ENCODE assay signal across 14 cellular contexts in the genomic region with DNA sequence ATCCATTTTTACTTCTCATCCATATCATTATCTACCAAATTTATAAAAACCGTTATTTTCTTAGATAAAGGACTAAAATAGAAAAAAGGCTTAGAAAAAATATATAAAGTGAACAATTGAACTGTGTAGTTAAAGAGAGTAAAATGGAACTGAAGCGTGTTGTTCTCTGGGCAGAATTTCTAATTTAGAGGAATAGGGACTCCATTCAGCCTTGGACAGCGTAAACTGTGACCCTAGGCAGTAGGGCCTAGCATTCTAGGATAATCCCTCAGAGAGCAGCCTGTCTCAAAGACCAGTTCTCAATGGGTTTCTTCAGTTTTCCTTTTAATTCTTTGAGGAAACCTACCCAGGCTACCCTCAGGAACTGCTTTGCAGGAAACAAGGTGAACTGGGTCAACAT.
"Had no signal": no experiment of that assay in that cellular context is flagged by ENCODE, and none has a peak within 500 bp of the region (broad histone marks: within the 10 kb centered on the region; RNA-seq: fewer than 3 reads in every experiment).

No MANE protein-coding gene starts in this region.

- DNase-seq: activated CD4-positive, alpha-beta T cell treated with anti-CD3 and anti-CD28 coated beads, Interleukin-2, amount 50 U/mL, for 1 hour; activated naive CD4-positive, alpha-beta T cell treated with anti-CD3 and anti-CD28 coated beads, Interleukin-2, amount 10 ng/mL, durations not matched to agents 7 days and 5 days; brain microvascular endothelial cell; cerebellar nuclear complex; foreskin melanocyte; kidney; nephron progenitor cell; retina; SHP77 treated with DMSO at 0.1 percent for 48 hours; small intestine; T-helper 2 cell; trophoblast cell had no signal

- H3K4me3 ChIP-seq: lung had no signal

- H3K36me3 ChIP-seq: brain microvascular endothelial cell had no signal

- H3K36me3 Mint-ChIP-seq: activated naive CD4-positive, alpha-beta T cell treated with anti-CD3 and anti-CD28 coated beads, Interleukin-2, amount 10 ng/mL, durations not matched to agents 7 days and 5 days had no signal

- H3K4me1 Mint-ChIP-seq: activated naive CD4-positive, alpha-beta T cell treated with anti-CD3 and anti-CD28 coated beads, Interleukin-2, amount 10 ng/mL, durations not matched to agents 7 days and 5 days had no signal

- H3K27ac ChIP-seq: brain microvascular endothelial cell had no signal

- H3K27me3 ChIP-seq: brain microvascular endothelial cell had no signal

- H3K4me3 Mint-ChIP-seq: activated naive CD4-positive, alpha-beta T cell treated with anti-CD3 and anti-CD28 coated beads, Interleukin-2, amount 10 ng/mL, durations not matched to agents 7 days and 5 days; nephron progenitor cell had no signal

- H3K9me3 Mint-ChIP-seq: activated naive CD4-positive, alpha-beta T cell treated with anti-CD3 and anti-CD28 coated beads, Interleukin-2, amount 10 ng/mL, durations not matched to agents 7 days and 5 days; activated T-helper 2 cell treated with anti-CD3 and anti-CD28 coated beads, Interferon-gamma antibody, Interleukin-2, Interleukin-4, amounts not matched to agents 10 μg/mL and 5 μg/mL and 100 μg/mL, durations not matched to agents 14 hours and 24 hours and 36 hours; nephron progenitor cell had no signal

- H3K27me3 Mint-ChIP-seq: activated naive CD4-positive, alpha-beta T cell treated with anti-CD3 and anti-CD28 coated beads, Interleukin-2, amount 10 ng/mL, durations not matched to agents 7 days and 5 days had no signal

- H3K27ac Mint-ChIP-seq: activated naive CD4-positive, alpha-beta T cell treated with anti-CD3 and anti-CD28 coated beads, Interleukin-2, amount 10 ng/mL, durations not matched to agents 7 days and 5 days; activated T-helper 2 cell treated with anti-CD3 and anti-CD28 coated beads, Interferon-gamma antibody, Interleukin-2, Interleukin-4, amounts not matched to agents 10 μg/mL and 5 μg/mL and 100 μg/mL, durations not matched to agents 14 hours and 24 hours and 36 hours; nephron progenitor cell had no signal
